Comparison of ENCODE assay signal across 13 cellular contexts in genomic region chr11:96294289-96294688, GRCh38. TPM values are rescaled to one million over a fixed set of nuclear protein-coding genes. Genes with fewer than 3 reads are reported as not detected.
DNase-seq lines count a peak whose midpoint lies in the region; ATAC-seq, FAIRE-seq and TF ChIP-seq lines count a peak whose summit lies in the region.
"Had no signal": no experiment of that assay in that cellular context is flagged by ENCODE, and none has a peak within 500 bp of the region (broad histone marks: within the 10 kb centered on the region; RNA-seq: fewer than 3 reads in every experiment).

No MANE protein-coding gene starts in this region.

- no peak for TF ChIP-seq CTCF in activated B cell treated with CpG ODN at 0.5 μM for 24 hours (IDR thresholded peaks at IDR 0.05)
- TF ChIP-seq CTCF in endothelial cell of umbilical vein (IDR thresholded peaks at IDR 0.05; ENCODE audit: extremely low read depth in 1 of 2, insufficient read depth in 1 of 2, low read depth in 1 of 2, low read length in 2 of 2): no peak

- FAIRE-seq in endothelial cell of umbilical vein (lab: Jason Lieb, UNC): peak; percentile 28

- no peak for DNase-seq in activated CD8-positive, alpha-beta memory T cell treated with anti-CD3 and anti-CD28 coated beads, Interleukin-2, amount 10 ng/mL, durations not matched to agents 7 days and 5 days
- DNase-seq in activated CD8-positive, alpha-beta memory T cell treated with anti-CD3 and anti-CD28 coated beads, Interleukin-2, amount 50 U/mL, for 4 hours: no peak
- no peak for DNase-seq in activated B cell treated with CpG ODN at 0.5 μM for 24 hours
- DNase-seq in endothelial cell of umbilical vein (ENCODE audit: low read depth, low spot score): peak; percentile 41
- no peak for DNase-seq in foreskin melanocyte
- DNase-seq in mucosa of gallbladder (ENCODE audit: low spot score): no peak
- DNase-seq in NCI-H69 (lab: John Stamatoyannopoulos, UW): no peak
- DNase-seq: ACHN; activated effector memory CD4-positive, alpha-beta T cell treated with Interleukin-2 at 50 U/mL for 16 hours; IMR-90; NCI-H1048 had no signal

- no peaks in the 10 kb centered on the region for H3K9me3 Mint-ChIP-seq in activated CD8-positive, alpha-beta memory T cell treated with anti-CD3 and anti-CD28 coated beads, Interleukin-2, amount 10 ng/mL, durations not matched to agents 7 days and 5 days (ENCODE audit: low read depth)
- H3K9me3 Mint-ChIP-seq in activated B cell treated with CpG ODN at 0.5 μM for 24 hours: no peaks in the 10 kb centered on the region
- no peaks in the 10 kb centered on the region for H3K9me3 Mint-ChIP-seq in stimulated activated memory B cell treated with anti-CD40 and anti-IgM and Interleukin-4, amounts not matched to agents 10 μg/mL and 1 μg/mL and 100 μg/mL, for 72 hours

- no peaks in the 10 kb centered on the region for H3K36me3 ChIP-seq in endothelial cell of umbilical vein (ENCODE audit: control insufficient read depth in 2 of 2, extremely low read depth in 1 of 2, insufficient read depth in 2 of 2, low read length in 2 of 2)
- H3K36me3 ChIP-seq: cardiac muscle cell had no signal

- H4K20me1 ChIP-seq in endothelial cell of umbilical vein (replicated peaks; ENCODE audit: control insufficient read depth, extremely low read depth, insufficient read depth, low read length): no peaks in the 10 kb centered on the region

- BruUV-seq in endothelial cell of umbilical vein (replicated peaks; lab: Mats Ljungman, UMichigan): no TSS peak

- H3K4me1 Mint-ChIP-seq in activated CD8-positive, alpha-beta memory T cell treated with anti-CD3 and anti-CD28 coated beads, Interleukin-2, amount 10 ng/mL, durations not matched to agents 7 days and 5 days: peaks cover 53% of the 10 kb centered on the region
- H3K4me1 Mint-ChIP-seq in activated B cell treated with CpG ODN at 0.5 μM for 24 hours: peaks cover 36% of the 10 kb centered on the region
- H3K4me1 Mint-ChIP-seq in stimulated activated memory B cell treated with anti-CD40 and anti-IgM and Interleukin-4, amounts not matched to agents 10 μg/mL and 1 μg/mL and 100 μg/mL, for 72 hours: peaks cover 52% of the 10 kb centered on the region

- H3K27ac Mint-ChIP-seq in activated CD8-positive, alpha-beta memory T cell treated with anti-CD3 and anti-CD28 coated beads, Interleukin-2, amount 10 ng/mL, durations not matched to agents 7 days and 5 days: peak overlapping the region; percentile 21
- H3K27ac Mint-ChIP-seq in activated B cell treated with CpG ODN at 0.5 μM for 24 hours: peak overlapping the region; percentile 61
- peak overlapping the region; percentile 70 for H3K27ac Mint-ChIP-seq in stimulated activated memory B cell treated with anti-CD40 and anti-IgM and Interleukin-4, amounts not matched to agents 10 μg/mL and 1 μg/mL and 100 μg/mL, for 72 hours

- intact Hi-C loops in activated B cell treated with CpG ODN at 0.5 μM for 24 hours (cut with micrococcal nuclease) (no loop called here), endothelial cell of umbilical vein (cut with micrococcal nuclease) (no loop called here)

- H3K4me3 Mint-ChIP-seq in activated CD8-positive, alpha-beta memory T cell treated with anti-CD3 and anti-CD28 coated beads, Interleukin-2, amount 10 ng/mL, durations not matched to agents 7 days and 5 days: peak overlapping the region; percentile 28
- H3K4me3 Mint-ChIP-seq in activated B cell treated with CpG ODN at 0.5 μM for 24 hours: peak overlapping the region; percentile 3
- H3K4me3 Mint-ChIP-seq in stimulated activated memory B cell treated with anti-CD40 and anti-IgM and Interleukin-4, amounts not matched to agents 10 μg/mL and 1 μg/mL and 100 μg/mL, for 72 hours: peak overlapping the region; percentile 34

- H3K27me3 ChIP-seq in endothelial cell of umbilical vein (ENCODE audit: control insufficient read depth in 2 of 2, insufficient read depth in 2 of 2, low read length in 2 of 2): no peaks in the 10 kb centered on the region
- H3K27me3 ChIP-seq: cardiac muscle cell had no signal

- dilution Hi-C loops in endothelial cell of umbilical vein (cut with MboI; ENCODE audit: extremely low pct_ligation_motif_present, low sequenced_read_pairs): no loop called here

- no peaks in the 10 kb centered on the region for H3K9me3 ChIP-seq in endothelial cell of umbilical vein (replicated peaks; ENCODE audit: control insufficient read depth, insufficient read depth, low read length)

- no peak overlapping the region for H3K27ac ChIP-seq in endothelial cell of umbilical vein (ENCODE audit: insufficient read depth, low read depth, low read length)
- H3K27ac ChIP-seq: cardiac muscle cell had no signal

- H3K9me1 ChIP-seq in endothelial cell of umbilical vein (replicated peaks; ENCODE audit: control insufficient read depth, extremely low read depth, insufficient read depth, low read length): peaks cover 2% of the 10 kb centered on the region

- TF ChIP-seq POLR2A in endothelial cell of umbilical vein (IDR thresholded peaks at IDR 0.05; ENCODE audit: low read depth, low read length): no peak

- H2AFZ ChIP-seq in endothelial cell of umbilical vein (ENCODE audit: low read depth, low read length): no peak overlapping the region

- no peaks in the 10 kb centered on the region for H3K27me3 Mint-ChIP-seq in activated CD8-positive, alpha-beta memory T cell treated with anti-CD3 and anti-CD28 coated beads, Interleukin-2, amount 10 ng/mL, durations not matched to agents 7 days and 5 days
- H3K27me3 Mint-ChIP-seq in activated B cell treated with CpG ODN at 0.5 μM for 24 hours: no peaks in the 10 kb centered on the region
- H3K27me3 Mint-ChIP-seq in stimulated activated memory B cell treated with anti-CD40 and anti-IgM and Interleukin-4, amounts not matched to agents 10 μg/mL and 1 μg/mL and 100 μg/mL, for 72 hours: no peaks in the 10 kb centered on the region

- no peak overlapping the region for H3K4me3 ChIP-seq in endothelial cell of umbilical vein (replicated peaks in 1 of 3; ENCODE audit: insufficient read depth in 1 of 3, low read depth in 1 of 3, low read length in 3 of 3)
- H3K4me3 ChIP-seq: cardiac muscle cell had no signal

- POLR2A ChIA-PET in activated B cell treated with CpG ODN at 0.5 μM for 24 hours (lab: Charles Lee): interaction anchor here (0.7 to 1.7 kb wide), 3 partner anchors 45 to 51 kb away, joined by 3 to 5 read pairs (median 3); no protein-coding TSS in a partner anchor
- POLR2A ChIA-PET in endothelial cell of umbilical vein (lab: Charles Lee): no interaction called here

- no peak for ATAC-seq in activated CD8-positive, alpha-beta memory T cell treated with anti-CD3 and anti-CD28 coated beads, Interleukin-2, amount 10 ng/mL, durations not matched to agents 7 days and 5 days
- ATAC-seq in activated B cell treated with CpG ODN at 0.5 μM for 24 hours (ENCODE audit: low read depth): no peak
- ATAC-seq in stimulated activated memory B cell treated with anti-CD40 and anti-IgM and Interleukin-4, amounts not matched to agents 10 μg/mL and 1 μg/mL and 100 μg/mL, for 72 hours: no peak

- H3K4me1 ChIP-seq in endothelial cell of umbilical vein (ENCODE audit: control insufficient read depth, extremely low read depth, insufficient read depth, low read length): peaks cover 16% of the 10 kb centered on the region

- H3K79me2 ChIP-seq in endothelial cell of umbilical vein (ENCODE audit: control insufficient read depth, insufficient read depth, low read length): no peaks in the 10 kb centered on the region

- no peak overlapping the region for H3K9ac ChIP-seq in endothelial cell of umbilical vein (replicated peaks; ENCODE audit: extremely low read depth, insufficient read depth, low read length)

- CTCF ChIA-PET in activated CD8-positive, alpha-beta memory T cell treated with anti-CD3 and anti-CD28 coated beads, Interleukin-2, amount 10 ng/mL, durations not matched to agents 7 days and 5 days (lab: Charles Lee): interaction anchor here (1.1 to 1.9 kb wide), 2 partner anchors 23 to 45 kb away, joined by 3 to 8 read pairs; no protein-coding TSS in a partner anchor
- CTCF ChIA-PET in activated B cell treated with CpG ODN at 0.5 μM for 24 hours (lab: Charles Lee): interaction anchor here (0.9 to 1.3 kb wide), 2 partner anchors 17 to 49 kb away, joined by 3 to 6 read pairs; partner anchors contain the start of gene MAML2
- CTCF ChIA-PET in endothelial cell of umbilical vein (lab: Charles Lee): interaction anchor here (0.9 to 1.5 kb wide), 4 partner anchors 11 to 49 kb away, joined by 3 to 7 read pairs (median 4); partner anchors contain the start of gene MAML2

- peaks cover 22% of the 10 kb centered on the region for H3K36me3 Mint-ChIP-seq in activated CD8-positive, alpha-beta memory T cell treated with anti-CD3 and anti-CD28 coated beads, Interleukin-2, amount 10 ng/mL, durations not matched to agents 7 days and 5 days
- H3K36me3 Mint-ChIP-seq in activated B cell treated with CpG ODN at 0.5 μM for 24 hours (ENCODE audit: low read depth): peaks cover 10% of the 10 kb centered on the region
- peaks cover 16% of the 10 kb centered on the region for H3K36me3 Mint-ChIP-seq in stimulated activated memory B cell treated with anti-CD40 and anti-IgM and Interleukin-4, amounts not matched to agents 10 μg/mL and 1 μg/mL and 100 μg/mL, for 72 hours

- peak overlapping the region; percentile 38 for H3K4me2 ChIP-seq in endothelial cell of umbilical vein (ENCODE audit: insufficient read depth, low read length)

TF ChIP-seq in endothelial cell of umbilical vein, 7 proteins besides CTCF, POLR2A, EP300 and RAD21 (continues in another document):
- TF ChIP-seq MAX (IDR thresholded peaks at IDR 0.05; ENCODE audit: insufficient read depth, insufficient read length): no peak
- no peak for TF ChIP-seq EZH2 (IDR thresholded peaks at IDR 0.05; ENCODE audit: borderline replicate concordance, low read depth, low read length, severe bottlenecking)
- no peak for TF ChIP-seq JUN (IDR thresholded peaks at IDR 0.05; ENCODE audit: borderline replicate concordance, insufficient read depth, insufficient read length, low read depth)
- no peak for TF ChIP-seq FOS (IDR thresholded peaks at IDR 0.05; ENCODE audit: borderline replicate concordance, insufficient read depth, low read length)

RNA-seq across cellular contexts. Expression of gene MAML2, which starts 48.7 kb away (rescaled TPM):
- total RNA-seq in activated CD8-positive, alpha-beta memory T cell treated with anti-CD3 and anti-CD28 coated beads, Interleukin-2, amount 10 ng/mL, durations not matched to agents 7 days and 5 days: 10 to 100 TPM; 12.7 to 14.5 TPM
- 20.9 and 24.8 TPM in 2 replicates for total RNA-seq in activated B cell treated with CpG ODN at 0.5 μM for 24 hours
- total RNA-seq in endothelial cell of umbilical vein: 16.8 and 17.1 TPM in 2 replicates
- 12.4 and 15.9 TPM in 2 replicates for polyA plus RNA-seq in endothelial cell of umbilical vein
- 9.5 and 10.3 TPM in 2 replicates for polyA plus RNA-seq in endothelial cell of umbilical vein (2011; cell fraction: cytosol; rRNA removed)
- polyA plus RNA-seq in endothelial cell of umbilical vein (2011; cell fraction: nucleus; rRNA removed): 13.0 and 13.3 TPM in 2 replicates
- polyA plus RNA-seq in endothelial cell of umbilical vein (2012): 6.1 and 8.9 TPM in 2 replicates
- polyA minus RNA-seq in endothelial cell of umbilical vein: 28.1 and 29.1 TPM in 2 replicates
- polyA minus RNA-seq in endothelial cell of umbilical vein (2011; cell fraction: cytosol; rRNA and poly(A)+ RNA removed): 0.92 TPM
- polyA minus RNA-seq in endothelial cell of umbilical vein (2011; cell fraction: nucleus; rRNA and poly(A)+ RNA removed): 38.9 and 40.4 TPM in 2 replicates
- 14.3 TPM for total RNA-seq in mucosa of gallbladder
